ENCODE assay signal across 23 cellular contexts in the genomic region with DNA sequence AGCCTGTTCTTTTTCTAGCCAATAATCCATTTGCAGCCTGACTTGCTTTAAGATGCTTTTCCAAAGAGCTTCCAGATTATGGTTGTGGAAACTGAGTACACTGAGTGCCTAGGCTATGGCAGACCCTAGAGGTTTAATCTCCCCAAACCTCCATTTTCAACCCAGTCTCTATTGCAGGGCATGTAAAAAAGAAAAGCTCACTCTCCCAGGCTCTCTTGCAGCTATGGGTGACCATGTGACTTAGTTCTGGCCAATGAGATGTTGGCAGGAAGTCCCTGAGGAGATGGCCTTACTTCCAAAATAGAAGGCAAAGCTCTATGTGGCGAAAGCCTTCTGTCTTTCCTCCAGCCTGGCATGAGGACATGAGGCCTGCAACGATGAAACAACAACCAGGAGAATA. TPM values are rescaled to one million over a fixed set of nuclear protein-coding genes. Genes with fewer than 3 reads are reported as not detected.
"Had no signal": no experiment of that assay in that cellular context is flagged by ENCODE, and none has a peak within 500 bp of the region (broad histone marks: within the 10 kb centered on the region; RNA-seq: fewer than 3 reads in every experiment).

No MANE protein-coding gene starts in this region.

- H3K27me3 Mint-ChIP-seq: activated naive CD4-positive, alpha-beta T cell treated with anti-CD3 and anti-CD28 coated beads, Interleukin-2, amount 50 U/mL, for 24 hours; naive thymus-derived CD8-positive, alpha-beta T cell; stimulated activated memory B cell treated with anti-CD40 and anti-IgM and Interleukin-4, amounts not matched to agents 10 μg/mL and 1 μg/mL and 100 μg/mL, for 72 hours; T-helper 17 cell had no signal

- ATAC-seq: body of pancreas; mucosa of descending colon; naive thymus-derived CD8-positive, alpha-beta T cell; stimulated activated memory B cell treated with anti-CD40 and anti-IgM and Interleukin-4, amounts not matched to agents 10 μg/mL and 1 μg/mL and 100 μg/mL, for 72 hours; T-helper 17 cell had no signal

- H3K4me3 ChIP-seq: body of pancreas, coronary artery, esophagus muscularis mucosa, left ventricle myocardium inferior, mucosa of descending colon, tibial artery had no signal

- H3K9me3 Mint-ChIP-seq: activated naive CD4-positive, alpha-beta T cell treated with anti-CD3 and anti-CD28 coated beads, Interleukin-2, amount 50 U/mL, for 24 hours; activated T-helper 2 cell treated with anti-CD3 and anti-CD28 coated beads, Interferon-gamma antibody, Interleukin-2, Interleukin-4, amounts not matched to agents 10 μg/mL and 5 μg/mL and 100 μg/mL, durations not matched to agents 14 hours and 24 hours and 36 hours; naive thymus-derived CD8-positive, alpha-beta T cell; stimulated activated memory B cell treated with anti-CD40 and anti-IgM and Interleukin-4, amounts not matched to agents 10 μg/mL and 1 μg/mL and 100 μg/mL, for 72 hours had no signal

- FAIRE-seq: kidney, urothelium cell line had no signal

- H3K4me3 Mint-ChIP-seq: activated naive CD4-positive, alpha-beta T cell treated with anti-CD3 and anti-CD28 coated beads, Interleukin-2, amount 50 U/mL, for 24 hours; stimulated activated memory B cell treated with anti-CD40 and anti-IgM and Interleukin-4, amounts not matched to agents 10 μg/mL and 1 μg/mL and 100 μg/mL, for 72 hours; T-helper 17 cell had no signal

- DNase-seq: activated CD4-positive, alpha-beta T cell treated with anti-CD3 and anti-CD28 coated beads for 4 hours; activated T-cell treated with anti-CD3 and anti-CD28 coated beads, Interleukin-2, amount 50 U/mL, for 1 hour; amygdala; body of pancreas; caudate nucleus; hypothalamus; kidney; left ventricle myocardium inferior; mucosa of descending colon; naive thymus-derived CD8-positive, alpha-beta T cell; posterior cingulate gyrus; retina; T-helper 17 cell; tibial artery; WERI-Rb-1 had no signal

- H3K9me3 ChIP-seq: body of pancreas, esophagus muscularis mucosa, mucosa of descending colon, tibial artery had no signal

- H3K27me3 ChIP-seq: body of pancreas, esophagus muscularis mucosa, tibial artery had no signal

- H3K27ac ChIP-seq: body of pancreas, coronary artery, esophagus muscularis mucosa, left ventricle myocardium inferior, tibial artery, WERI-Rb-1 had no signal

- H3K27ac Mint-ChIP-seq: activated naive CD4-positive, alpha-beta T cell treated with anti-CD3 and anti-CD28 coated beads, Interleukin-2, amount 50 U/mL, for 24 hours; activated T-helper 2 cell treated with anti-CD3 and anti-CD28 coated beads, Interferon-gamma antibody, Interleukin-2, Interleukin-4, amounts not matched to agents 10 μg/mL and 5 μg/mL and 100 μg/mL, durations not matched to agents 14 hours and 24 hours and 36 hours; stimulated activated memory B cell treated with anti-CD40 and anti-IgM and Interleukin-4, amounts not matched to agents 10 μg/mL and 1 μg/mL and 100 μg/mL, for 72 hours; T-helper 17 cell had no signal

RNA-seq across cellular contexts. Expression of gene XKR7, which starts 19.9 kb away (rescaled TPM):
- total RNA-seq: activated T-helper 2 cell treated with anti-CD3 and anti-CD28 coated beads, Interferon-gamma antibody, Interleukin-2, Interleukin-4, amounts not matched to agents 10 μg/mL and 5 μg/mL and 100 μg/mL, durations not matched to agents 14 hours and 24 hours and 36 hours; esophagus muscularis mucosa; fibroblast of villous mesenchyme; left ventricle myocardium inferior; naive thymus-derived CD8-positive, alpha-beta T cell; subcutaneous adipose tissue; T-helper 17 cell had no signal
- polyA plus RNA-seq: naive thymus-derived CD8-positive, alpha-beta T cell had no signal
